In genomic region chr14:22174998-22175558, GRCh38 we compare ENCODE assay signal across 1 cellular context.
TF ChIP-seq lines count a peak whose summit lies in the region.

No MANE protein-coding gene starts in this region.

TF ChIP-seq in HepG2, 621 proteins besides CTCF, POLR2A, EP300 and RAD21:
- 0 out of 2 replicates have a peak, but pooled peaks have one; percentile 20 for TF ChIP-seq DMAP1 (CRISPR knock-in tag; IDR thresholded peaks at IDR 0.05)
- 0 out of 2 replicates have a peak, but pooled peaks have one; percentile 62 for TF ChIP-seq ZNF256 (CRISPR knock-in tag; conservative IDR thresholded peaks at IDR 0.05)
- 0 out of 2 replicates have a peak, but pooled peaks have one; percentile 16 for TF ChIP-seq ELF3 (CRISPR knock-in tag; IDR thresholded peaks at IDR 0.05)
- 0 out of 2 replicates have a peak, but pooled peaks have one; percentile 40 for TF ChIP-seq ZNF432 (CRISPR knock-in tag; IDR thresholded peaks at IDR 0.05; ENCODE audit: borderline replicate concordance)
- peak; percentile 51; the same call in 1 of the 2 replicates for TF ChIP-seq ZNF12 (CRISPR knock-in tag; IDR thresholded peaks at IDR 0.05)
- TF ChIP-seq ELF4 (CRISPR knock-in tag; IDR thresholded peaks at IDR 0.05; ENCODE audit: borderline replicate concordance) = peak; percentile 45; the same call in 1 of the 2 replicates
- TF ChIP-seq ZFX (CRISPR knock-in tag; IDR thresholded peaks at IDR 0.05; ENCODE audit: low read depth) = peak; percentile 21; the same call in 1 of the 2 replicates
TF ChIP-seq in HepG2: peak in this region for 7; not testable (repeated sequence) for 614.
